Comparison of ENCODE assay signal across 8 cellular contexts in the genomic region with DNA sequence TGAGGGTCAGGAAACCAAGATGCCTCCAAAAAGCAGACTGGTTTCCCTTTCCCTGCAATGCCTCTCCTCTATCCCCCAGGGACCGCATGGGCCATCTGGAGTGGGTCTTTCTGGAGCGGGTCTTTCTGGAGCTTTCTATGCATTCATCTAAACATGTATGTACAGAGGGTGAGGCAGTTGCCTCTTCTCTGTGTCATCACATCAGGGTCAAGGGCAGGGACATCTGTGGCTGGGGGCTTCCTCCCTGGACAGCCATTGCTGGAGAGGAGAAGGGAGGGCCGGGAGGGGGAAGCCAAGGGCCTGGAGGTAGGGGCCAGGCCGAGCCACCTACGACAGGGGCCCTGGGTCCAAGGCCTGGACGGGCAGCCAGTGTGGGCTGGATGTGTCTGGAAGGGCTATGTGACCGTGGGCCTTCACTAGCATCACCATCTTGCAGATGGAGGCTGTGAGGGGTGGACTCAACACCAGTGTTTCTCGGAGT. TPM values are rescaled to one million over a fixed set of nuclear protein-coding genes. Genes with fewer than 3 reads are reported as not detected.
DNase-seq lines count a peak whose midpoint lies in the region; ATAC-seq and TF ChIP-seq lines count a peak whose summit lies in the region.

No MANE protein-coding gene starts in this region.

- TF ChIP-seq CTCF in fibroblast of pulmonary artery (IDR thresholded peaks at IDR 0.05; ENCODE audit: low read length, missing control alignments): no peak

- H3K27ac ChIP-seq in SK-N-MC: no peak overlapping the region

- H3K4me3 Mint-ChIP-seq in activated CD4-positive, alpha-beta T cell treated with anti-CD3 and anti-CD28 coated beads for 36 hours: peak overlapping the region; percentile 87
- peak overlapping the region; percentile 85 to 94 for H3K4me3 Mint-ChIP-seq in stimulated activated naive CD8-positive, alpha-beta T cell treated with anti-CD3 and anti-CD28 coated beads, Interleukin-15, amount 100 ng/mL, for 72 hours

- DNase-seq in activated CD4-positive, alpha-beta T cell treated with anti-CD3 and anti-CD28 coated beads for 36 hours: peak; percentile 32
- no peak for DNase-seq in activated CD4-positive, alpha-beta T cell treated with anti-CD3 and anti-CD28 coated beads, Interleukin-2, amount 50 U/mL, for 48 hours
- DNase-seq in SK-N-MC (ENCODE audit: low read depth, low spot score) (no peak), fibroblast of pulmonary artery (ENCODE audit: low read depth) (no peak), activated gamma-delta T cell (lab: John Stamatoyannopoulos, UW) (no peak)
- DNase-seq in stimulated activated naive CD8-positive, alpha-beta T cell treated with anti-CD3 and anti-CD28 coated beads, Interleukin-15, amount 100 ng/mL, for 72 hours: no peak
- no peak for DNase-seq in NK-92 treated with Interleukin-12 subunit alpha and Interleukin-12 subunit beta, amount 100 ng/mL, for 24 hours (lab: John Stamatoyannopoulos, UW)

- no peak for ATAC-seq in activated CD4-positive, alpha-beta T cell treated with anti-CD3 and anti-CD28 coated beads for 36 hours
- no peak for ATAC-seq in stimulated activated naive CD8-positive, alpha-beta T cell treated with anti-CD3 and anti-CD28 coated beads, Interleukin-15, amount 100 ng/mL, for 72 hours
- ATAC-seq in GM18517 (IDR thresholded peaks at IDR 0.05; ENCODE audit: unreplicated experiment): no peak

- H3K36me3 Mint-ChIP-seq in activated CD4-positive, alpha-beta T cell treated with anti-CD3 and anti-CD28 coated beads for 36 hours (ENCODE audit: low read depth): peaks cover 19% of the 10 kb centered on the region

- H3K9ac ChIP-seq in SK-N-MC (ENCODE audit: insufficient read length): no peak overlapping the region

- CTCF ChIA-PET in activated CD4-positive, alpha-beta T cell treated with anti-CD3 and anti-CD28 coated beads for 36 hours (lab: Charles Lee): interaction anchor here (1.2 kb wide), 2 partner anchors 53 to 539 kb away, joined by 3 read pairs; no protein-coding TSS in a partner anchor

- peak overlapping the region; percentile 70 for H3K4me3 ChIP-seq in SK-N-MC
- H3K4me3 ChIP-seq in fibroblast of pulmonary artery (replicated peaks; ENCODE audit: low read depth, low read length): peak overlapping the region; percentile 52

- POLR2A ChIA-PET in activated CD4-positive, alpha-beta T cell treated with anti-CD3 and anti-CD28 coated beads for 36 hours (lab: Charles Lee): no interaction called here

- H3K4me1 Mint-ChIP-seq in activated CD4-positive, alpha-beta T cell treated with anti-CD3 and anti-CD28 coated beads for 36 hours: peaks cover 76% of the 10 kb centered on the region
- peaks cover 93% of the 10 kb centered on the region for H3K4me1 Mint-ChIP-seq in stimulated activated naive CD8-positive, alpha-beta T cell treated with anti-CD3 and anti-CD28 coated beads, Interleukin-15, amount 100 ng/mL, for 72 hours

- H3K27ac Mint-ChIP-seq in activated CD4-positive, alpha-beta T cell treated with anti-CD3 and anti-CD28 coated beads for 36 hours: peak overlapping the region; percentile 98
- H3K27ac Mint-ChIP-seq in stimulated activated naive CD8-positive, alpha-beta T cell treated with anti-CD3 and anti-CD28 coated beads, Interleukin-15, amount 100 ng/mL, for 72 hours: peak overlapping the region; percentile 98

- H3K36me3 ChIP-seq in SK-N-MC (ENCODE audit: insufficient read depth, low read length): no peaks in the 10 kb centered on the region

- H3K9me3 Mint-ChIP-seq in activated CD4-positive, alpha-beta T cell treated with anti-CD3 and anti-CD28 coated beads for 36 hours (ENCODE audit: low read depth): peaks cover 2% of the 10 kb centered on the region
- no peaks in the 10 kb centered on the region for H3K9me3 Mint-ChIP-seq in stimulated activated naive CD8-positive, alpha-beta T cell treated with anti-CD3 and anti-CD28 coated beads, Interleukin-15, amount 100 ng/mL, for 72 hours

- intact Hi-C loops in activated CD4-positive, alpha-beta T cell treated with anti-CD3 and anti-CD28 coated beads for 36 hours (cut with DNase I, micrococcal nuclease): loop anchor here in 1 of 2 experiments (1.0 to 5.0 kb wide), 3 partner anchors 9 to 205 kb away; a partner anchor contains a TSS

- no peaks in the 10 kb centered on the region for H3K27me3 Mint-ChIP-seq in activated CD4-positive, alpha-beta T cell treated with anti-CD3 and anti-CD28 coated beads for 36 hours
- H3K27me3 Mint-ChIP-seq in stimulated activated naive CD8-positive, alpha-beta T cell treated with anti-CD3 and anti-CD28 coated beads, Interleukin-15, amount 100 ng/mL, for 72 hours: no peaks in the 10 kb centered on the region

- H3K9me3 ChIP-seq in SK-N-MC (ENCODE audit: low read depth, low read length): no peaks in the 10 kb centered on the region

RNA-seq across cellular contexts. Expression of a gene that starts 0.8 kb away (rescaled TPM):
- 10 to 100 TPM; 51.8 to 85.3 TPM for total RNA-seq in activated CD4-positive, alpha-beta T cell treated with anti-CD3 and anti-CD28 coated beads for 36 hours
